Comparison of ENCODE assay signal across 27 cellular contexts in genomic region chr11:73649206-73649605, GRCh38. TPM values are rescaled to one million over a fixed set of nuclear protein-coding genes. Genes with fewer than 3 reads are reported as not detected.
A peak's percentile ranks its signal among the peaks of the same experiment; 100 is the strongest.
DNase-seq lines count a peak whose midpoint lies in the region; ATAC-seq lines count a peak whose summit lies in the region.
"Had no signal": no experiment of that assay in that cellular context is flagged by ENCODE, and none has a peak within 500 bp of the region (broad histone marks: within the 10 kb centered on the region; RNA-seq: fewer than 3 reads in every experiment).

No MANE protein-coding gene starts in this region.

- no peak overlapping the region for H3K4me3 ChIP-seq in naive thymus-derived CD4-positive, alpha-beta T cell (ENCODE audit: low read length)
- H3K4me3 ChIP-seq: cardiac muscle cell, left lung, ovary, right atrium auricular region had no signal

- POLR2A ChIA-PET in naive thymus-derived CD4-positive, alpha-beta T cell (lab: Charles Lee): interaction anchor here (0.7 to 2.0 kb wide), 2 partner anchors 11 to 51 kb away, joined by 3 to 5 read pairs; no protein-coding TSS in a partner anchor

- H3K4me1 Mint-ChIP-seq in activated naive CD4-positive, alpha-beta T cell treated with anti-CD3 and anti-CD28 coated beads, Interleukin-2, amount 50 U/mL, for 24 hours: peaks cover 32% of the 10 kb centered on the region
- peaks cover 10 to 47% (median 34%) of the 10 kb centered on the region in 7 donors for H3K4me1 Mint-ChIP-seq in naive thymus-derived CD4-positive, alpha-beta T cell

- CTCF ChIA-PET in naive thymus-derived CD4-positive, alpha-beta T cell (lab: Charles Lee): interaction anchor here (0.6 to 1.0 kb wide), 2 partner anchors 11 to 12 kb away, joined by 3 read pairs; no protein-coding TSS in a partner anchor

- H3K27me3 Mint-ChIP-seq in activated naive CD4-positive, alpha-beta T cell treated with anti-CD3 and anti-CD28 coated beads, Interleukin-2, amount 50 U/mL, for 24 hours: no peaks in the 10 kb centered on the region
- peaks cover 0 to 8% (median 0%) of the 10 kb centered on the region in 5 donors for H3K27me3 Mint-ChIP-seq in naive thymus-derived CD4-positive, alpha-beta T cell

- H3K36me3 Mint-ChIP-seq in activated naive CD4-positive, alpha-beta T cell treated with anti-CD3 and anti-CD28 coated beads, Interleukin-2, amount 50 U/mL, for 24 hours: peaks cover 2% of the 10 kb centered on the region
- H3K36me3 Mint-ChIP-seq in naive thymus-derived CD4-positive, alpha-beta T cell: peaks cover 0 to 36% (median 4%) of the 10 kb centered on the region in 5 donors

- H3K9me3 ChIP-seq in naive thymus-derived CD4-positive, alpha-beta T cell (ENCODE audit: control insufficient read depth in 2 of 3, low read length in 3 of 3): no peaks in the 10 kb centered on the region
- H3K9me3 ChIP-seq: left lung, ovary, right atrium auricular region had no signal

- peak overlapping the region; percentile 42 for H3K27ac Mint-ChIP-seq in activated naive CD4-positive, alpha-beta T cell treated with anti-CD3 and anti-CD28 coated beads, Interleukin-2, amount 50 U/mL, for 24 hours
- peak overlapping the region in 8 of 9 donors; percentile 39 to 96 (median 68) for H3K27ac Mint-ChIP-seq in naive thymus-derived CD4-positive, alpha-beta T cell
- H3K27ac Mint-ChIP-seq: activated naive CD4-positive, alpha-beta T cell treated with anti-CD3 and anti-CD28 coated beads for 36 hours had no signal

- no peak for DNase-seq in activated naive CD4-positive, alpha-beta T cell (lab: John Stamatoyannopoulos, UW)
- no peak for DNase-seq in naive thymus-derived CD4-positive, alpha-beta T cell
- DNase-seq in activated CD4-positive, CD25-positive, alpha-beta regulatory T cell (lab: John Stamatoyannopoulos, UW): no peak
- DNase-seq in AG20443 (ENCODE audit: low spot score): no peak
- DNase-seq in H4 (ENCODE audit: low spot score): no peak
- DNase-seq: 8988T; activated CD4-positive, alpha-beta T cell treated with anti-CD3 and anti-CD28 coated beads, Interleukin-2, amount 50 U/mL, for 1 hour; activated naive CD4-positive, alpha-beta T cell treated with anti-CD3 and anti-CD28 coated beads for 36 hours; AML-193; COR-L47; GDM1; left lung; mesendoderm; NCI-H1048; NCI-H1694 treated with DMSO at 0.1 percent for 48 hours; NCI-H2171; NCI-H524; ovary; SHP77; stimulated activated CD4-positive, alpha-beta T cell treated with anti-CD3 and anti-CD28 coated beads, Interleukin-2, amount 100 ng/mL, for 48 hours; T-helper 9 cell had no signal

- H3K9me3 Mint-ChIP-seq in activated naive CD4-positive, alpha-beta T cell treated with anti-CD3 and anti-CD28 coated beads, Interleukin-2, amount 50 U/mL, for 24 hours: no peaks in the 10 kb centered on the region
- no peaks in the 10 kb centered on the region for H3K9me3 Mint-ChIP-seq in naive thymus-derived CD4-positive, alpha-beta T cell
- H3K9me3 Mint-ChIP-seq: activated naive CD4-positive, alpha-beta T cell treated with anti-CD3 and anti-CD28 coated beads for 36 hours had no signal

- H3K4me1 ChIP-seq in naive thymus-derived CD4-positive, alpha-beta T cell (ENCODE audit: control insufficient read depth in 2 of 2, insufficient read depth in 2 of 2, low read length in 2 of 2): peaks cover 7 to 15% of the 10 kb centered on the region in 2 donors
- H3K4me1 ChIP-seq: right atrium auricular region had no signal

- no peak overlapping the region for H3K4me3 Mint-ChIP-seq in activated naive CD4-positive, alpha-beta T cell treated with anti-CD3 and anti-CD28 coated beads, Interleukin-2, amount 50 U/mL, for 24 hours
- peak overlapping the region in 9 of 10 donors; percentile 12 to 83 (median 59) for H3K4me3 Mint-ChIP-seq in naive thymus-derived CD4-positive, alpha-beta T cell
- H3K4me3 Mint-ChIP-seq: activated naive CD4-positive, alpha-beta T cell treated with anti-CD3 and anti-CD28 coated beads for 36 hours had no signal

- no peaks in the 10 kb centered on the region for H3K27me3 ChIP-seq in naive thymus-derived CD4-positive, alpha-beta T cell (ENCODE audit: control insufficient read depth in 2 of 2, insufficient read depth in 2 of 2, low read length in 2 of 2)
- H3K27me3 ChIP-seq: ovary, right atrium auricular region had no signal

- peaks cover 0 to 41% (median 0%) of the 10 kb centered on the region in 3 experiments for H3K36me3 ChIP-seq in naive thymus-derived CD4-positive, alpha-beta T cell (ENCODE audit: control insufficient read depth in 2 of 3, insufficient read depth in 3 of 3, low read length in 3 of 3)
- H3K36me3 ChIP-seq: cardiac muscle cell, left lung, ovary, right atrium auricular region had no signal

- intact Hi-C loops in naive thymus-derived CD4-positive, alpha-beta T cell (cut with micrococcal nuclease): loop anchor here in 1 of 2 donors (5.0 kb wide), 3 partner anchors 927 to 1427 kb away; partner anchors contain the start of genes INPPL1 and RNF169

- H3K27ac ChIP-seq in angular gyrus (ENCODE audit: low read depth, low read length): peak overlapping the region; percentile 95
- no peak overlapping the region for H3K27ac ChIP-seq in naive thymus-derived CD4-positive, alpha-beta T cell (ENCODE audit: low read depth, low read length)
- H3K27ac ChIP-seq in temporal lobe (ENCODE audit: low read depth, low read length): peak overlapping the region; percentile 99
- H3K27ac ChIP-seq: cardiac muscle cell, left lung, ovary, right atrium auricular region had no signal

- no peak for ATAC-seq in naive thymus-derived CD4-positive, alpha-beta T cell
- ATAC-seq: left lung, Panc1 had no signal

RNA-seq across cellular contexts. Expression of gene PLEKHB1, which starts 2.8 kb away (rescaled TPM):
- 10 to 100 TPM in 4 of 5 experiments, 1 to 10 TPM in 1; 3.2 to 92.9 (median 67.7) TPM for total RNA-seq in naive thymus-derived CD4-positive, alpha-beta T cell
- polyA plus RNA-seq in naive thymus-derived CD4-positive, alpha-beta T cell: 100 to 1,000 TPM; 157 to 172 TPM
- total RNA-seq in temporal lobe: 14.3 TPM
- total RNA-seq in H4 (2014; rRNA removed; shearing (Covaris generic)): 0.10 TPM in 1 of 2 replicates, not detected in the other

RNA-seq across cellular contexts. Expression of gene FAM168A, which starts 51.3 kb away (rescaled TPM):
- 10 to 100 TPM; 18.4 to 33.0 (median 25.2) TPM for total RNA-seq in naive thymus-derived CD4-positive, alpha-beta T cell
- 1 to 10 TPM; 3.3 to 3.7 TPM for polyA plus RNA-seq in naive thymus-derived CD4-positive, alpha-beta T cell
- 70.1 TPM for total RNA-seq in temporal lobe
- total RNA-seq in H4 (2014; rRNA removed; shearing (Covaris generic)): 8.9 and 14.6 TPM in 2 replicates
